In genomic region chr7:1357601-1358271, GRCh38 we compare ENCODE assay signal across 16 cellular contexts.
DNase-seq lines count a peak whose midpoint lies in the region; ATAC-seq and TF ChIP-seq lines count a peak whose summit lies in the region.
"Had no signal": no experiment of that assay in that cellular context is flagged by ENCODE, and none has a peak within 500 bp of the region (broad histone marks: within the 10 kb centered on the region; RNA-seq: fewer than 3 reads in every experiment).

No MANE protein-coding gene starts in this region.

- no peak for TF ChIP-seq CTCF in coronary artery (IDR thresholded peaks at IDR 0.05)

- H3K4me3 ChIP-seq in coronary artery = no peak overlapping the region
- H3K4me3 ChIP-seq: BLaER1 treated with 17β-estradiol and CSF1 and Interleukin-3, amounts not matched to agents 10 nM and 100 nM; gastrocnemius medialis; HAP-1; SK-N-MC had no signal

- H3K27ac ChIP-seq in caudate nucleus (ENCODE audit: low read depth, low read length) (no peak overlapping the region), coronary artery (no peak overlapping the region)
- H3K27ac ChIP-seq: BLaER1 treated with 17β-estradiol and CSF1 and Interleukin-3, amounts not matched to agents 10 nM and 100 nM; brain microvascular endothelial cell; gastrocnemius medialis; SK-N-MC had no signal

- no peaks in the 10 kb centered on the region for H3K4me1 Mint-ChIP-seq in activated naive CD4-positive, alpha-beta T cell treated with anti-CD3 and anti-CD28 coated beads, Interleukin-2, amount 10 ng/mL, durations not matched to agents 7 days and 5 days
- H3K4me1 Mint-ChIP-seq in stimulated activated effector memory CD8-positive, alpha-beta T cell treated with anti-CD3 and anti-CD28 coated beads, Interleukin-12 subunit alpha, Interleukin-12 subunit beta, amount 100 ng/mL, for 72 hours = no peaks in the 10 kb centered on the region

- H3K27me3 Mint-ChIP-seq in activated naive CD4-positive, alpha-beta T cell treated with anti-CD3 and anti-CD28 coated beads, Interleukin-2, amount 10 ng/mL, durations not matched to agents 7 days and 5 days = peaks cover 6% of the 10 kb centered on the region

- H3K36me3 Mint-ChIP-seq in activated naive CD4-positive, alpha-beta T cell treated with anti-CD3 and anti-CD28 coated beads, Interleukin-2, amount 10 ng/mL, durations not matched to agents 7 days and 5 days = no peaks in the 10 kb centered on the region
- H3K36me3 Mint-ChIP-seq in stimulated activated effector memory CD8-positive, alpha-beta T cell treated with anti-CD3 and anti-CD28 coated beads, Interleukin-12 subunit alpha, Interleukin-12 subunit beta, amount 100 ng/mL, for 72 hours = no peaks in the 10 kb centered on the region

- intact Hi-C loops in Right ventricle myocardium superior (cut with DNase I) = no loop called here
- intact Hi-C loops in left cardiac atrium (cut with DNase I) = no loop called here

- CTCF ChIA-PET in activated naive CD4-positive, alpha-beta T cell treated with anti-CD3 and anti-CD28 coated beads, Interleukin-2, amount 10 ng/mL, durations not matched to agents 7 days and 5 days (lab: Charles Lee) = no interaction called here

- DNase-seq in Right ventricle myocardium superior (peak; percentile 23), left cardiac atrium (no peak), NAMALWA (ENCODE audit: low spot score) (peak; percentile 49), caudate nucleus (lab: John Stamatoyannopoulos, UW) (no peak), coronary artery (ENCODE audit: low spot score) (no peak), hypothalamus (lab: John Stamatoyannopoulos, UW) (no peak)
- DNase-seq in activated naive CD4-positive, alpha-beta T cell treated with anti-CD3 and anti-CD28 coated beads, Interleukin-2, amount 10 ng/mL, durations not matched to agents 7 days and 5 days = peak; percentile 30
- DNase-seq in stimulated activated effector memory CD8-positive, alpha-beta T cell treated with anti-CD3 and anti-CD28 coated beads, Interleukin-12 subunit alpha, Interleukin-12 subunit beta, amount 100 ng/mL, for 72 hours (ENCODE audit: low spot score in 2 of 2) = peak in 1 of 2 donors; percentile 53
- DNase-seq: brain microvascular endothelial cell; effector memory CD8-positive, alpha-beta T cell; gastrocnemius medialis; NCI-H1436 had no signal

- no peak overlapping the region for H3K27ac Mint-ChIP-seq in activated naive CD4-positive, alpha-beta T cell treated with anti-CD3 and anti-CD28 coated beads, Interleukin-2, amount 10 ng/mL, durations not matched to agents 7 days and 5 days
- no peak overlapping the region for H3K27ac Mint-ChIP-seq in stimulated activated effector memory CD8-positive, alpha-beta T cell treated with anti-CD3 and anti-CD28 coated beads, Interleukin-12 subunit alpha, Interleukin-12 subunit beta, amount 100 ng/mL, for 72 hours
- H3K27ac Mint-ChIP-seq: activated T-cell treated with anti-CD3 and anti-CD28 coated beads, Interleukin-2, amount 50 U/mL, for 72 hours; effector memory CD8-positive, alpha-beta T cell had no signal

- peaks cover 3% of the 10 kb centered on the region for H3K9me3 Mint-ChIP-seq in activated naive CD4-positive, alpha-beta T cell treated with anti-CD3 and anti-CD28 coated beads, Interleukin-2, amount 10 ng/mL, durations not matched to agents 7 days and 5 days
- no peaks in the 10 kb centered on the region for H3K9me3 Mint-ChIP-seq in stimulated activated effector memory CD8-positive, alpha-beta T cell treated with anti-CD3 and anti-CD28 coated beads, Interleukin-12 subunit alpha, Interleukin-12 subunit beta, amount 100 ng/mL, for 72 hours
- H3K9me3 Mint-ChIP-seq: activated T-cell treated with anti-CD3 and anti-CD28 coated beads, Interleukin-2, amount 50 U/mL, for 72 hours; effector memory CD8-positive, alpha-beta T cell had no signal

- ATAC-seq in Right ventricle myocardium superior (ENCODE audit: poor library complexity) (no peak), left cardiac atrium (no peak)
- ATAC-seq in stimulated activated effector memory CD8-positive, alpha-beta T cell treated with anti-CD3 and anti-CD28 coated beads, Interleukin-12 subunit alpha, Interleukin-12 subunit beta, amount 100 ng/mL, for 72 hours = peak; percentile 60
- ATAC-seq: activated T-cell treated with anti-CD3 and anti-CD28 coated beads, Interleukin-2, amount 50 U/mL, for 72 hours; effector memory CD8-positive, alpha-beta T cell; gastrocnemius medialis had no signal

- H3K4me3 Mint-ChIP-seq in activated naive CD4-positive, alpha-beta T cell treated with anti-CD3 and anti-CD28 coated beads, Interleukin-2, amount 10 ng/mL, durations not matched to agents 7 days and 5 days = no peak overlapping the region
- no peak overlapping the region for H3K4me3 Mint-ChIP-seq in stimulated activated effector memory CD8-positive, alpha-beta T cell treated with anti-CD3 and anti-CD28 coated beads, Interleukin-12 subunit alpha, Interleukin-12 subunit beta, amount 100 ng/mL, for 72 hours
- H3K4me3 Mint-ChIP-seq: activated T-cell treated with anti-CD3 and anti-CD28 coated beads, Interleukin-2, amount 50 U/mL, for 72 hours; effector memory CD8-positive, alpha-beta T cell had no signal

Comparison
In these comparisons a context has a peak if more than half of its experiments do, and no peak if none do; other contexts are left out.
1. DNase-seq: peak in Right ventricle myocardium superior (single experiment), NAMALWA (single experiment) and activated naive CD4-positive, alpha-beta T cell treated with anti-CD3 and anti-CD28 coated beads, Interleukin-2, amount 10 ng/mL, durations not matched to agents 7 days and 5 days (single experiment); none in left cardiac atrium (single experiment), caudate nucleus (0 of 61), coronary artery (single experiment) and hypothalamus (0 of 51).